Comparison of ENCODE assay signal across 19 cellular contexts in the genomic region with DNA sequence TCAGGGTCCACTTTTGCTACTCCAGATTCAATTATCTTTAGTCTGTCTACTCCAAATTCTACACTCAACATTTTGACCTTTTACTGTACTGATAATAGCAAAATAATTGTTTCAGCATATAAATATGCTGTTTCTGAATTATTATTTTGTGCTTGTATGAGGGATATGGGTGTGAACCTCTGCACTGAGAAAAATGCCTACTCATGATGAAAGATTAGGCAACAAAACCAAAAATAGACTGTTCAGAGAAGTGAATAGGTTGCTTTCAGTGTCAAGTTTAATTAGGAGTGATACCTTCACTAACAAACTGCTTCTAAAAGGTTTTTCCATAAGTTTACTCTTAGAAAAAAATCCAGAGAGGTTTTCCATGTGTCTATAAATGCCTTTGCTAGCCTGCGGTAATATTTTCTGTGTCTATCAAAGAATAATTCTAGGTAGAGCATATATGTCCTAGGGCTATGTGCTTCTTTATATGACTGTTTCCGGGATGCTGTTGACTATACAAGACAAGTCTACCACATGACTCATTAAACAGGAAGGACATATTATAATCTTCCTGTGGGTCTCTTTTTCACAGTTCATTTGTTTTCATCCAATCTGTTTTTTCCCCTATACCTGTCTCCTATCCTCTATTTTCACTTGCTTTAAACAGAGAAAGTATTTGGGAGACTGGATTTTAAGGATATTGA.
DNase-seq lines count a peak whose midpoint lies in the region; FAIRE-seq and TF ChIP-seq lines count a peak whose summit lies in the region.
"Had no signal": no experiment of that assay in that cellular context is flagged by ENCODE, and none has a peak within 500 bp of the region (broad histone marks: within the 10 kb centered on the region; RNA-seq: fewer than 3 reads in every experiment).

No MANE protein-coding gene starts in this region.

- no peak overlapping the region for H3K4me2 ChIP-seq in hepatocyte
- H3K4me2 ChIP-seq: BLaER1 had no signal

- H4K20me1 ChIP-seq in hepatocyte (ENCODE audit: insufficient read depth, poor library complexity, severe bottlenecking) = no peaks in the 10 kb centered on the region
- H4K20me1 ChIP-seq: BLaER1 had no signal

- 84% methylated on average over 2 of the region's 2 CpGs for WGBS in hepatocyte (ENCODE audit: low lambda C conversion rate, missing lambda C conversion rate)
- WGBS in small intestine, 3 donors = 85 to 97% (median 94%) methylated on average over 2 of the region's 2 CpGs

- H3K9me3 ChIP-seq in hepatocyte (ENCODE audit: low read depth) (no peaks in the 10 kb centered on the region), small intestine (ENCODE audit: control insufficient read depth, low read depth) (no peaks in the 10 kb centered on the region)
- H3K9me3 ChIP-seq: BLaER1, transverse colon had no signal

- H3K36me3 ChIP-seq in hepatocyte (replicated peaks; ENCODE audit: insufficient read depth, low read depth) (no peaks in the 10 kb centered on the region), small intestine (ENCODE audit: control insufficient read depth in 2 of 2, insufficient read depth in 2 of 2, low read length in 2 of 2) (no peaks in the 10 kb centered on the region)
- H3K36me3 ChIP-seq: BLaER1, transverse colon had no signal

- no peaks in the 10 kb centered on the region for H3K9me2 ChIP-seq in hepatocyte (replicated peaks; ENCODE audit: insufficient read depth)

- H3K27ac ChIP-seq in hepatocyte (no peak overlapping the region), small intestine (ENCODE audit: low read depth in 1 of 2, low read length in 1 of 2) (no peak overlapping the region)
- H3K27ac ChIP-seq: BLaER1, transverse colon, VCaP had no signal

- H3K4me1 ChIP-seq in hepatocyte (ENCODE audit: insufficient read depth) (no peaks in the 10 kb centered on the region), small intestine (ENCODE audit: control insufficient read depth in 2 of 2, insufficient read depth in 1 of 2, low read depth in 1 of 2, low read length in 1 of 2) (no peaks in the 10 kb centered on the region)
- H3K4me1 ChIP-seq: BLaER1, transverse colon had no signal

- no peaks in the 10 kb centered on the region for H3K27me3 ChIP-seq in hepatocyte
- no peaks in the 10 kb centered on the region for H3K27me3 ChIP-seq in small intestine (ENCODE audit: control insufficient read depth in 2 of 2, insufficient read depth in 2 of 2, low read length in 2 of 2)
- H3K27me3 ChIP-seq: BLaER1, transverse colon had no signal

- TF ChIP-seq CTCF in hepatocyte (IDR thresholded peaks at IDR 0.05; ENCODE audit: poor library complexity) = no peak

- CTCF ChIA-PET in HEK293T (lab: Yijun Ruan, JAX) = no interaction called here

- POLR2A ChIA-PET in HEK293T (lab: Yijun Ruan, JAX) = no interaction called here

- H3K79me2 ChIP-seq in hepatocyte = no peaks in the 10 kb centered on the region

- H2AFZ ChIP-seq in hepatocyte = no peak overlapping the region

- no peak overlapping the region for H3K4me3 ChIP-seq in hepatocyte
- H3K4me3 ChIP-seq in small intestine (ENCODE audit: low read depth in 1 of 2, low read length in 2 of 2) = no peak overlapping the region
- H3K4me3 ChIP-seq: BLaER1, transverse colon had no signal

- DNase-seq in HCEC 1CT (peak; percentile 70), NCI-H226 (peak; percentile 30), SKM-1 (lab: John Stamatoyannopoulos, UW; ENCODE audit: unreplicated experiment) (peak; percentile 16), iris pigment epithelial cell (ENCODE audit: low read depth) (peak; percentile 26), NCI-H2081 (lab: John Stamatoyannopoulos, UW) (no peak), HEK293T (ENCODE audit: extremely low spot score) (no peak), hepatocyte (ENCODE audit: low spot score) (no peak), small intestine (no peak)
- DNase-seq: activated CD8-positive, alpha-beta T cell treated with anti-CD3 and anti-CD28 coated beads for 36 hours; dermis blood vessel endothelial cell; DMS 273 treated with DMSO at 0.1 percent for 48 hours; natural killer cell; NCI-H2029; NCI-H510A treated with DMSO at 0.1 percent for 48 hours; stimulated activated CD4-positive, alpha-beta T cell treated with anti-CD3 and anti-CD28 coated beads, Interleukin-12 subunit alpha, Interleukin-12 subunit beta, amount 100 ng/mL, for 4 hours; stimulated activated naive B cell treated with anti-CD40 and anti-IgM and Interleukin-4, amounts not matched to agents 10 μg/mL and 1 μg/mL and 100 μg/mL, for 72 hours; transverse colon had no signal

- no peak for FAIRE-seq in small intestine (lab: Jason Lieb, UNC)

TF ChIP-seq in HEK293T, 16 proteins besides CTCF, POLR2A, EP300 and RAD21:
- no peak for TF ChIP-seq ELF4 (IDR thresholded peaks at IDR 0.05)
- no peak for TF ChIP-seq TARDBP (IDR thresholded peaks at IDR 0.05)
- no peak for TF ChIP-seq PKNOX1 (IDR thresholded peaks at IDR 0.05)
- no peak for TF ChIP-seq FOXK2 (IDR thresholded peaks at IDR 0.05)
- no peak for TF ChIP-seq NFRKB (IDR thresholded peaks at IDR 0.05)
- TF ChIP-seq SUZ12 (IDR thresholded peaks at IDR 0.05) = no peak
- no peak for TF ChIP-seq LEF1 (IDR thresholded peaks at IDR 0.05; ENCODE audit: borderline replicate concordance)
- TF ChIP-seq CTBP1 (IDR thresholded peaks at IDR 0.05; ENCODE audit: borderline replicate concordance) = no peak
- TF ChIP-seq FOXM1 (IDR thresholded peaks at IDR 0.05; ENCODE audit: borderline replicate concordance) = no peak
- no peak for TF ChIP-seq SP1 (IDR thresholded peaks at IDR 0.05)
- TF ChIP-seq BHLHE40 (IDR thresholded peaks at IDR 0.05; ENCODE audit: borderline replicate concordance) = no peak
- no peak for TF ChIP-seq L3MBTL2 (conservative IDR thresholded peaks at IDR 0.05)
- TF ChIP-seq ARNT (IDR thresholded peaks at IDR 0.05) = no peak
- TF ChIP-seq ZNF384 (IDR thresholded peaks at IDR 0.05) = no peak
- TF ChIP-seq HDGF (IDR thresholded peaks at IDR 0.05; ENCODE audit: borderline replicate concordance) = no peak
- no peak for TF ChIP-seq FOXA1 (IDR thresholded peaks at IDR 0.05)
TF ChIP-seq in HEK293T: peak in this region for 0.

Comparison
In these comparisons a context has a peak if more than half of its experiments do, and no peak if none do; other contexts are left out.
1. DNase-seq: peak in HCEC 1CT (single experiment), NCI-H226 (single experiment), SKM-1 (single experiment) and iris pigment epithelial cell (single experiment); none in NCI-H2081 (0 of 2), HEK293T (single experiment), hepatocyte (single experiment) and small intestine (single experiment).